In genomic region chr6:13947611-13948178, GRCh38 we compare ENCODE assay signal across 25 cellular contexts. TPM values are rescaled to one million over a fixed set of nuclear protein-coding genes. Genes with fewer than 3 reads are reported as not detected.
DNase-seq lines count a peak whose midpoint lies in the region; ATAC-seq and TF ChIP-seq lines count a peak whose summit lies in the region.
"Had no signal": no experiment of that assay in that cellular context is flagged by ENCODE, and none has a peak within 500 bp of the region (broad histone marks: within the 10 kb centered on the region; RNA-seq: fewer than 3 reads in every experiment).

No MANE protein-coding gene starts in this region.

- intact Hi-C loops in PC-3 (cut with micrococcal nuclease) (no loop called here), OCI-LY7 (cut with micrococcal nuclease; ENCODE audit: unreplicated experiment) (no loop called here), ovary (cut with DNase I) (no loop called here)

- TF ChIP-seq CTCF in PC-3 (conservative IDR thresholded peaks at IDR 0.05; ENCODE audit: low read depth, low read length) (no peak), OCI-LY7 (conservative IDR thresholded peaks at IDR 0.05; ENCODE audit: low read length) (no peak), ovary (IDR thresholded peaks at IDR 0.05) (no peak)

- no peaks in the 10 kb centered on the region for H3K79me1 ChIP-seq in mesendoderm (ENCODE audit: low read length)

- 0 out of 2 replicates have a peak, but pooled peaks cover 6% of the 10 kb centered on the region for H3K9me3 ChIP-seq in HAP-1
- no peaks in the 10 kb centered on the region for H3K9me3 ChIP-seq in PC-3 (ENCODE audit: low read length)
- H3K9me3 ChIP-seq in OCI-LY7 (ENCODE audit: low read length) = peaks cover 7% of the 10 kb centered on the region; the same call in 1 of the 2 replicates
- H3K9me3 ChIP-seq in ovary = no peaks in the 10 kb centered on the region
- H3K9me3 ChIP-seq: A549, BE2C had no signal

- H3K79me2 ChIP-seq in PC-3 (ENCODE audit: low read length) = peaks cover 65% of the 10 kb centered on the region
- no peaks in the 10 kb centered on the region for H3K79me2 ChIP-seq in mesendoderm (ENCODE audit: control insufficient read depth, insufficient read depth, low read length)
- no peaks in the 10 kb centered on the region for H3K79me2 ChIP-seq in OCI-LY7 (ENCODE audit: insufficient read depth, low read depth, low read length)

- no peak for TF ChIP-seq EP300 in ovary (IDR thresholded peaks at IDR 0.05)

- no peak overlapping the region for H2BK5ac ChIP-seq in mesendoderm (ENCODE audit: low read length)

- H3K4me2 ChIP-seq in PC-3 (ENCODE audit: low read length) (peak overlapping the region; percentile 63), mesendoderm (ENCODE audit: low read length) (no peak overlapping the region), OCI-LY7 (ENCODE audit: low read length) (no peak overlapping the region)
- H3K4me2 ChIP-seq: A549; BLaER1 treated with 17β-estradiol and CSF1 and Interleukin-3, amounts not matched to agents 10 nM and 100 nM had no signal

- in situ Hi-C loops in HAP-1 (cut with MboI; ENCODE audit: low sequenced_read_pairs) = no loop called here

- H3K9ac ChIP-seq in PC-3 (ENCODE audit: low read length) = no peak overlapping the region
- no peak overlapping the region for H3K9ac ChIP-seq in mesendoderm (ENCODE audit: low read length)
- H3K9ac ChIP-seq: BLaER1 treated with 17β-estradiol and CSF1 and Interleukin-3, amounts not matched to agents 10 nM and 100 nM had no signal

- ATAC-seq in PC-3 = no peak
- ATAC-seq in GM21390 (IDR thresholded peaks at IDR 0.05; ENCODE audit: unreplicated experiment) = no peak
- no peak for ATAC-seq in GM21717 (IDR thresholded peaks at IDR 0.05; ENCODE audit: unreplicated experiment)
- ATAC-seq: A549, GM12878, HCT116 had no signal

- H2AFZ ChIP-seq in PC-3 (ENCODE audit: low read length) (no peak overlapping the region), OCI-LY7 (ENCODE audit: low read length) (no peak overlapping the region)

- DNase-seq in HAP-1 (ENCODE audit: low spot score in 2 of 2) (peak; percentile 40 to 98), PC-3 (peak; percentile 19), mesendoderm (peak; percentile 21), OCI-LY7 (ENCODE audit: low spot score) (no peak), ovary (no peak)
- DNase-seq: 8988T; ACHN; AML-193; BE2C; CD4-positive, alpha-beta T cell; CD8-positive, alpha-beta memory T cell; DMS 273 treated with DMSO at 0.1 percent for 48 hours; DMS79; EL; GDM1; GOT3; H7; HFFc6 had no signal

- no peak overlapping the region for H3K18ac ChIP-seq in mesendoderm (ENCODE audit: low read length)

- H2AK5ac ChIP-seq in mesendoderm (ENCODE audit: low read length) = no peak overlapping the region

- H3K4me1 ChIP-seq in HAP-1 (peaks cover 52% of the 10 kb centered on the region), PC-3 (ENCODE audit: insufficient read depth, low read length) (peaks cover 36% of the 10 kb centered on the region), mesendoderm (ENCODE audit: control insufficient read depth, low read depth, low read length) (no peaks in the 10 kb centered on the region), OCI-LY7 (ENCODE audit: insufficient read depth, low read length, poor library complexity, severe bottlenecking) (no peaks in the 10 kb centered on the region), ovary (ENCODE audit: insufficient read depth) (no peaks in the 10 kb centered on the region)
- H3K4me1 ChIP-seq: BE2C; BLaER1 treated with 17β-estradiol and CSF1 and Interleukin-3, amounts not matched to agents 10 nM and 100 nM had no signal

- H3K56ac ChIP-seq in mesendoderm (ENCODE audit: low read length) = no peak overlapping the region

- no peak overlapping the region for H3K4ac ChIP-seq in mesendoderm (ENCODE audit: low read depth, low read length)

- H2BK15ac ChIP-seq in mesendoderm (replicated peaks; ENCODE audit: low read depth) = no peak overlapping the region

- H3K27me3 ChIP-seq in HAP-1 (ENCODE audit: low read depth) (no peaks in the 10 kb centered on the region), PC-3 (ENCODE audit: low read length) (no peaks in the 10 kb centered on the region), mesendoderm (ENCODE audit: insufficient read depth, low read length, poor library complexity) (no peaks in the 10 kb centered on the region), ovary (no peaks in the 10 kb centered on the region)
- H3K27me3 ChIP-seq: BE2C; BLaER1 treated with 17β-estradiol and CSF1 and Interleukin-3, amounts not matched to agents 10 nM and 100 nM had no signal

- H4K5ac ChIP-seq in mesendoderm (ENCODE audit: low read length) = no peak overlapping the region

- no peak overlapping the region for H4K8ac ChIP-seq in mesendoderm (ENCODE audit: low read depth, low read length)

- H3K9me2 ChIP-seq in PC-3 (replicated peaks; ENCODE audit: low read length) (no peaks in the 10 kb centered on the region), OCI-LY7 (ENCODE audit: insufficient read depth, low read length) (no peaks in the 10 kb centered on the region)

- H3K27ac ChIP-seq in PC-3 (ENCODE audit: low read length) = peak overlapping the region; percentile 71
- H3K27ac ChIP-seq in mesendoderm (ENCODE audit: low read depth, low read length) = no peak overlapping the region
- no peak overlapping the region for H3K27ac ChIP-seq in OCI-LY7 (ENCODE audit: low read depth, low read length, poor library complexity, severe bottlenecking)
- H3K27ac ChIP-seq in ovary = no peak overlapping the region
- H3K27ac ChIP-seq: A549; BLaER1 treated with 17β-estradiol and CSF1 and Interleukin-3, amounts not matched to agents 10 nM and 100 nM had no signal

- H2BK120ac ChIP-seq in mesendoderm (ENCODE audit: low read depth, low read length) = no peak overlapping the region

- H3K4me3 ChIP-seq in HAP-1 (no peak overlapping the region), PC-3 (ENCODE audit: low read length) (no peak overlapping the region), mesendoderm (ENCODE audit: low read length) (no peak overlapping the region), OCI-LY7 (ENCODE audit: low read depth, low read length, poor library complexity, severe bottlenecking) (no peak overlapping the region), ovary (no peak overlapping the region)
- H3K4me3 ChIP-seq: A549; BLaER1 treated with 17β-estradiol and CSF1 and Interleukin-3, amounts not matched to agents 10 nM and 100 nM; GM12878 had no signal

- BruUV-seq in PC-3 (replicated peaks; lab: Mats Ljungman, UMichigan) (no TSS peak), OCI-LY7 (replicated peaks; lab: Mats Ljungman, UMichigan) (no TSS peak)

- H3K23ac ChIP-seq in mesendoderm (ENCODE audit: low read length) = no peak overlapping the region

- peaks cover 9% of the 10 kb centered on the region for H3F3A ChIP-seq in PC-3 (ENCODE audit: low read length, unreplicated experiment)

- POLR2A ChIA-PET in PC-3 (lab: Charles Lee; ENCODE audit: unreplicated experiment) = no interaction called here
- POLR2A ChIA-PET in OCI-LY7 (lab: Charles Lee) = interaction anchor here (0.8 kb wide), 1 partner anchor 959 kb away, joined by 5 read pairs; no protein-coding TSS in a partner anchor

- H4K20me1 ChIP-seq in PC-3 (ENCODE audit: low read length) = no peaks in the 10 kb centered on the region
- H4K20me1 ChIP-seq in OCI-LY7 (ENCODE audit: insufficient read depth, low read length) = no peaks in the 10 kb centered on the region
- H4K20me1 ChIP-seq: BLaER1 treated with 17β-estradiol and CSF1 and Interleukin-3, amounts not matched to agents 10 nM and 100 nM had no signal

- H3K36me3 ChIP-seq in HAP-1 (replicated peaks) = no peaks in the 10 kb centered on the region
- 0 out of 2 replicates have a peak, but pooled peaks cover 6% of the 10 kb centered on the region for H3K36me3 ChIP-seq in PC-3 (ENCODE audit: low read depth, low read length)
- H3K36me3 ChIP-seq in mesendoderm (ENCODE audit: control insufficient read depth, insufficient read depth, low read length) = no peaks in the 10 kb centered on the region
- H3K36me3 ChIP-seq in OCI-LY7 (ENCODE audit: insufficient read depth, low read length) = no peaks in the 10 kb centered on the region
- H3K36me3 ChIP-seq in ovary = no peaks in the 10 kb centered on the region
- H3K36me3 ChIP-seq: BE2C; BLaER1 treated with 17β-estradiol and CSF1 and Interleukin-3, amounts not matched to agents 10 nM and 100 nM had no signal

- CTCF ChIA-PET in PC-3 (lab: Charles Lee) = no interaction called here
- CTCF ChIA-PET in OCI-LY7 (lab: Charles Lee; ENCODE audit: unreplicated experiment) = no interaction called here

- no peak for TF ChIP-seq POLR2A in ovary (IDR thresholded peaks at IDR 0.05)

RNA-seq across cellular contexts. Expression of gene RNF182, which starts 22.9 kb away (rescaled TPM):
- total RNA-seq in PC-3 (2014; rRNA removed) = 20.2 and 24.7 TPM in 2 replicates
- 3.4 TPM for polyA plus RNA-seq in mesendoderm (2013, experiment 1 of 2)
- 3.9 TPM for polyA plus RNA-seq in mesendoderm (2013, experiment 2 of 2)
- not detected in 2 replicates for total RNA-seq in OCI-LY7 (2014; rRNA removed; shearing (Covaris generic))
- not detected in 2 replicates for total RNA-seq in OCI-LY7 (2022)
- 1 to 10 TPM in 4 of 7 donors, under 1 TPM in 2, not detected in 1; 0.42 to 3.9 (median 1.1) TPM for total RNA-seq in ovary
- under 1 TPM; 0.50 to 0.67 TPM for polyA plus RNA-seq in ovary
- total RNA-seq: CD8-positive, alpha-beta memory T cell; GM12878 had no signal
- polyA plus RNA-seq: CD14-positive monocyte; CD8-positive, alpha-beta memory T cell; GM12878 had no signal

Comparison
In these comparisons a context has a peak if more than half of its experiments do, and no peak if none do; other contexts are left out.
1. DNase-seq: peak in HAP-1 (2 of 2), PC-3 (single experiment) and mesendoderm (single experiment); none in OCI-LY7 (single experiment) and ovary (0 of 5).